Comparison of ENCODE assay signal across 8 cellular contexts in the genomic region with DNA sequence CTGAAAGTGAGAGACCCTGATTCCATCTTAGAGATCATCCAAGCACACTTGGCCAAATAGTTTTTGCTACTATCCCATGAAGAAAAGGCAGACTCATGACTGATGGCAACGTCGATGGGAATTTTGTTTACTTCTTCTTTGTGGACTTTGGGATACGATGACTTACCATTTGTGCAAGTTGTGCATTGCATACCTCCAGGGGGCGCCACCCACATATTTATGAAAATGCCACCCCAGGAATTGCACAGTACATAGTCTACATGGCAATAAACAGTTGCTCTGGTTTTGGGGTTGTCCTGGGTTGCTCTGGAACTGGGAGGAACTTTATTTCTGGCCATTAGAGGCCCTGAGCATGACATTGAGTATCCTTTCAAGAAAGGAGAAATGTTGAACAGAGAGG.
DNase-seq lines count a peak whose midpoint lies in the region; ATAC-seq, FAIRE-seq and TF ChIP-seq lines count a peak whose summit lies in the region.
"Not testable (repeated sequence)": the region's sequence is repeated elsewhere in the genome, so short reads cannot be mapped to it uniquely, and the experiment has no call there.

No MANE protein-coding gene starts in this region.

- not testable (repeated sequence) for TF ChIP-seq EP300 in HepG2 (IDR thresholded peaks at IDR 0.05; ENCODE audit: low read depth in 2 of 2, low read length in 2 of 2); HepG2 (CRISPR knock-in tag; IDR thresholded peaks at IDR 0.05; ENCODE audit: borderline replicate concordance)

- H3K36me3 ChIP-seq in CD4-positive, alpha-beta memory T cell (ENCODE audit: insufficient read depth, low read length); Loucy (ENCODE audit: insufficient read depth, low read length); Peyer's patch; endodermal cell (ENCODE audit: control insufficient read depth, insufficient read depth, low read length); HepG2 (replicated peaks in 1 of 2; ENCODE audit: control insufficient read depth in 1 of 2, insufficient read depth in 2 of 2, low read length in 2 of 2); smooth muscle cell (ENCODE audit: low read depth): not testable (repeated sequence)

- TF ChIP-seq CTCF in GM10266 (IDR thresholded peaks at IDR 0.05; ENCODE audit: control insufficient read depth, insufficient read depth, low read depth, missing control alignments), result peak; percentile 35
- TF ChIP-seq CTCF in H9 (conservative IDR thresholded peaks at IDR 0.05), result peak; percentile 40; the same call in 2 of the 3 replicates
- peak; percentile 42 for TF ChIP-seq CTCF in Loucy (conservative IDR thresholded peaks at IDR 0.05; ENCODE audit: low read length)
- peak in 4 of 6 experiments; percentile 9 to 27 (median 18) for TF ChIP-seq CTCF in Peyer's patch (IDR thresholded peaks at IDR 0.05)
- peak; percentile 52 for TF ChIP-seq CTCF in endodermal cell (conservative IDR thresholded peaks at IDR 0.05)
- not testable (repeated sequence) for TF ChIP-seq CTCF in HepG2 (CRISPR knock-in tag; IDR thresholded peaks at IDR 0.05)
- peak; percentile 17 for TF ChIP-seq CTCF in smooth muscle cell (IDR thresholded peaks at IDR 0.05; ENCODE audit: borderline replicate concordance, insufficient read depth, poor library complexity, severe bottlenecking)

- in situ Hi-C loops in HepG2 (cut with HindIII; ENCODE audit: extremely low pct_ligation_motif_present, low pct_unique_long_range_greater_than_20kb), result not testable (repeated sequence)

- POLR2A ChIA-PET in CD4-positive, alpha-beta memory T cell (lab: Charles Lee; ENCODE audit: partially characterized antibody); HepG2 (lab: Yijun Ruan, JAX): not testable (repeated sequence)

- not testable (repeated sequence) for H3K27ac Mint-ChIP-seq in CD4-positive, alpha-beta memory T cell; H9; endodermal cell

- H2BK12ac ChIP-seq in H9 (ENCODE audit: insufficient read length, low read depth, low read length), result not testable (repeated sequence)

- H3K4me3 Mint-ChIP-seq in CD4-positive, alpha-beta memory T cell; H9; endodermal cell: not testable (repeated sequence)

- H4K8ac ChIP-seq in H9 (replicated peaks; ENCODE audit: insufficient read length, low read depth, low read length), result not testable (repeated sequence)

- not testable (repeated sequence) for H3K79me2 ChIP-seq in H9 (ENCODE audit: insufficient read depth, low read length); Loucy (ENCODE audit: insufficient read depth, low read length); HepG2 (ENCODE audit: insufficient read depth, low read length); smooth muscle cell (ENCODE audit: low read depth)

- H3K27ac ChIP-seq in CD4-positive, alpha-beta memory T cell (ENCODE audit: low read depth, low read length); H9 (ENCODE audit: insufficient read length, low read depth, low read length); Peyer's patch; endodermal cell (ENCODE audit: low read depth, low read length); HepG2 (ENCODE audit: extremely low read length, insufficient read depth, low read length); smooth muscle cell (ENCODE audit: low read depth): not testable (repeated sequence)

- H3K9me3 Mint-ChIP-seq in CD4-positive, alpha-beta memory T cell, result not testable (repeated sequence)
- peaks cover 28 to 31% of the 10 kb centered on the region in 2 experiments for H3K9me3 Mint-ChIP-seq in H9
- H3K9me3 Mint-ChIP-seq in endodermal cell, result peaks cover 35% of the 10 kb centered on the region

- not testable (repeated sequence) for H2AK5ac ChIP-seq in H9 (ENCODE audit: insufficient read length, low read length)

- not testable (repeated sequence) for H3F3A ChIP-seq in Loucy (ENCODE audit: low read depth); smooth muscle cell (ENCODE audit: low read depth)

- FAIRE-seq in HepG2 (lab: Jason Lieb, UNC), result not testable (repeated sequence)

- not testable (repeated sequence) for H2AFZ ChIP-seq in H9 (ENCODE audit: low read length); Loucy (ENCODE audit: low read length); HepG2 (ENCODE audit: low read length); smooth muscle cell (ENCODE audit: low read depth)

- not testable (repeated sequence) for TF ChIP-seq POLR2A in Peyer's patch (IDR thresholded peaks at IDR 0.05); HepG2 (IDR thresholded peaks at IDR 0.05; ENCODE audit: insufficient read depth in 1 of 2, low read depth in 2 of 2, low read length in 2 of 2)

- H3K4ac ChIP-seq in H9 (ENCODE audit: low read depth, low read length), result not testable (repeated sequence)

- H2BK120ac ChIP-seq in H9 (ENCODE audit: low read depth, low read length, poor library complexity, severe bottlenecking), result not testable (repeated sequence)

- H3K18ac ChIP-seq in H9 (ENCODE audit: insufficient read length, low read depth, low read length), result not testable (repeated sequence)

- H3K4me1 Mint-ChIP-seq in CD4-positive, alpha-beta memory T cell; endodermal cell: not testable (repeated sequence)
- peaks cover 12 to 13% of the 10 kb centered on the region in 2 experiments for H3K4me1 Mint-ChIP-seq in H9

- intact Hi-C loops in CD4-positive, alpha-beta memory T cell (cut with micrococcal nuclease), result not testable (repeated sequence)
- intact Hi-C loops in HepG2 (cut with micrococcal nuclease; ENCODE audit: unreplicated experiment), result loop anchor here (10.0 kb wide), 1 partner anchor 379 kb away; no protein-coding TSS in a partner anchor

- H3K9ac ChIP-seq in H9 (ENCODE audit: extremely low read depth, insufficient read length, low read length); Loucy (ENCODE audit: low read depth, low read length, poor library complexity, severe bottlenecking); endodermal cell (ENCODE audit: extremely low read depth, low read length, poor library complexity, severe bottlenecking); HepG2 (ENCODE audit: insufficient read depth, low read depth, low read length); smooth muscle cell (ENCODE audit: low read depth): not testable (repeated sequence)

- not testable (repeated sequence) for H3K56ac ChIP-seq in H9 (ENCODE audit: insufficient read length, low read depth, low read length)

- H2BK20ac ChIP-seq in H9 (ENCODE audit: low read depth, low read length, poor library complexity, severe bottlenecking), result not testable (repeated sequence)

- not testable (repeated sequence) for H3K36me3 Mint-ChIP-seq in CD4-positive, alpha-beta memory T cell
- H3K36me3 Mint-ChIP-seq in H9 (ENCODE audit: insufficient read depth in 1 of 3, low read depth in 3 of 3) (peaks cover 25 to 33% (median 30%) of the 10 kb centered on the region in 3 experiments), endodermal cell (ENCODE audit: low read depth) (peaks cover 20% of the 10 kb centered on the region)

- H3K23ac ChIP-seq in H9 (ENCODE audit: insufficient read length, low read depth, low read length), result not testable (repeated sequence)

- not testable (repeated sequence) for H3K27me3 ChIP-seq in CD4-positive, alpha-beta memory T cell (ENCODE audit: insufficient read depth, low read length); H9 (ENCODE audit: insufficient read depth, low read length); Loucy (ENCODE audit: insufficient read depth, low read length, poor library complexity, severe bottlenecking); Peyer's patch; endodermal cell (ENCODE audit: control insufficient read depth, insufficient read depth, low read length, poor library complexity, severe bottlenecking); HepG2 (ENCODE audit: control insufficient read depth in 1 of 2, insufficient read depth in 2 of 2, low read length in 2 of 2); smooth muscle cell (ENCODE audit: low read depth)

- not testable (repeated sequence) for H3T11ph ChIP-seq in H9 (ENCODE audit: low read length)

- CTCF ChIA-PET in CD4-positive, alpha-beta memory T cell (lab: Charles Lee; ENCODE audit: partially characterized antibody); HepG2 (lab: Yijun Ruan, JAX; ENCODE audit: low intra/inter-chr PET ratio, low total read pairs): not testable (repeated sequence)

- not testable (repeated sequence) for H4K5ac ChIP-seq in H9 (ENCODE audit: insufficient read length, low read depth, low read length)

- H3K9me3 ChIP-seq in CD4-positive, alpha-beta memory T cell (ENCODE audit: control insufficient read depth in 1 of 2, low read length in 2 of 2); H9 (ENCODE audit: control insufficient read depth, low read depth, low read length); Loucy (ENCODE audit: insufficient read depth, low read depth, low read length); Peyer's patch; HepG2 (ENCODE audit: low read length); smooth muscle cell (replicated peaks; ENCODE audit: low read depth): not testable (repeated sequence)
- peaks cover 16% of the 10 kb centered on the region for H3K9me3 ChIP-seq in endodermal cell (ENCODE audit: control insufficient read depth, low read length)

- WGBS in H9 (ENCODE audit: extremely low coverage, insufficient read length, low lambda C conversion rate), result no CpG with 5 or more reads among the region's 4 CpGs
- WGBS in endodermal cell (ENCODE audit: insufficient coverage in 1 of 2, insufficient read length in 1 of 2), 2 experiments, result no CpG with 5 or more reads among the region's 4 CpGs
- 0% methylated on average over 1 of the region's 4 CpGs for WGBS in HepG2 (ENCODE audit: low lambda C conversion rate)
- 65% methylated on average over 2 of the region's 4 CpGs for WGBS in smooth muscle cell (ENCODE audit: low lambda C conversion rate)

- ATAC-seq in HepG2, result not testable (repeated sequence)

- H3K9me2 ChIP-seq in Loucy (replicated peaks; ENCODE audit: low read depth, low read length), result not testable (repeated sequence)

- H3K23me2 ChIP-seq in H9 (ENCODE audit: insufficient read length, low read depth, low read length, poor library complexity, severe bottlenecking), result not testable (repeated sequence)

- H3K4me3 ChIP-seq in CD4-positive, alpha-beta memory T cell (ENCODE audit: low read length in 2 of 2); Loucy (ENCODE audit: low read length, poor library complexity, severe bottlenecking); Peyer's patch; endodermal cell (ENCODE audit: low read length); HepG2 (replicated peaks in 1 of 3; ENCODE audit: insufficient read depth in 1 of 3, low read depth in 2 of 3, low read length in 3 of 3); smooth muscle cell: not testable (repeated sequence)

- BruUV-seq in HepG2 (replicated peaks; lab: Mats Ljungman, UMichigan), result not testable (repeated sequence)

- H3K27me3 Mint-ChIP-seq in CD4-positive, alpha-beta memory T cell; H9 (ENCODE audit: low read depth); endodermal cell (ENCODE audit: insufficient read depth): not testable (repeated sequence)

- peak in 3 of 5 donors; percentile 11 to 24 (median 20) for DNase-seq in CD4-positive, alpha-beta memory T cell
- DNase-seq in GM10266 (ENCODE audit: extremely low spot score); H9; Peyer's patch; endodermal cell; HepG2 (ENCODE audit: low spot score); smooth muscle cell (lab: John Stamatoyannopoulos, UW; ENCODE audit: unreplicated experiment): not testable (repeated sequence)

- not testable (repeated sequence) for H4K20me1 ChIP-seq in H9 (ENCODE audit: control insufficient read depth, insufficient read depth, insufficient read length); Loucy (ENCODE audit: insufficient read depth, low read length, poor library complexity, severe bottlenecking); HepG2 (ENCODE audit: insufficient read depth, low read length); smooth muscle cell (ENCODE audit: low read depth)

- not testable (repeated sequence) for H3K4me1 ChIP-seq in CD4-positive, alpha-beta memory T cell (ENCODE audit: insufficient read depth, low read length); H9 (ENCODE audit: insufficient read depth, low read length); Loucy (ENCODE audit: insufficient read depth, low read length, poor library complexity, severe bottlenecking); Peyer's patch; endodermal cell (ENCODE audit: control insufficient read depth, insufficient read depth, low read length); HepG2 (ENCODE audit: insufficient read depth, low read length); smooth muscle cell (ENCODE audit: low read depth)

- TF ChIP-seq RAD21 in HepG2 (CRISPR knock-in tag; IDR thresholded peaks at IDR 0.05), result not testable (repeated sequence)

- H3K4me2 ChIP-seq in H9 (ENCODE audit: insufficient read depth, insufficient read length, low read length); Loucy (ENCODE audit: low read depth, low read length, poor library complexity, severe bottlenecking); HepG2 (ENCODE audit: low read depth, low read length); smooth muscle cell: not testable (repeated sequence)

- not testable (repeated sequence) for H4K91ac ChIP-seq in H9 (ENCODE audit: insufficient read length, low read depth, low read length)

- H3K14ac ChIP-seq in H9 (ENCODE audit: insufficient read depth, low read length), result not testable (repeated sequence)

- not testable (repeated sequence) for H2BK5ac ChIP-seq in H9 (ENCODE audit: insufficient read length, low read length)

- not testable (repeated sequence) for H2BK15ac ChIP-seq in H9 (ENCODE audit: low read depth, low read length)

- not testable (repeated sequence) for H3K79me1 ChIP-seq in H9 (ENCODE audit: insufficient read depth, low read depth, low read length, poor library complexity, severe bottlenecking)
